25 cellular contexts compared by ENCODE assay signal in genomic region chr5:159911349-159911748, GRCh38. TPM values are rescaled to one million over a fixed set of nuclear protein-coding genes. Genes with fewer than 3 reads are reported as not detected.
DNase-seq lines count a peak whose midpoint lies in the region; FAIRE-seq and TF ChIP-seq lines count a peak whose summit lies in the region.
"Had no signal": no experiment of that assay in that cellular context is flagged by ENCODE, and none has a peak within 500 bp of the region (broad histone marks: within the 10 kb centered on the region; RNA-seq: fewer than 3 reads in every experiment).

No MANE protein-coding gene starts in this region.

- no peak overlapping the region for H3K4me3 Mint-ChIP-seq in MCF 10A (ENCODE audit: unreplicated experiment)
- peak overlapping the region; percentile 19 for H3K4me3 Mint-ChIP-seq in type B pancreatic cell
- no peak overlapping the region for H3K4me3 Mint-ChIP-seq in CD14-positive monocyte
- H3K4me3 Mint-ChIP-seq: activated CD4-positive, alpha-beta T cell treated with anti-CD3 and anti-CD28 coated beads, Interleukin-2, amount 10 ng/mL, durations not matched to agents 7 days and 5 days; activated naive CD8-positive, alpha-beta T cell treated with anti-CD3 and anti-CD28 coated beads, Interleukin-2, amount 50 U/mL, for 24 hours; immature natural killer cell; neural crest cell had no signal

- H3K27ac ChIP-seq in mammary epithelial cell (ENCODE audit: insufficient read depth, low read depth, low read length) (no peak overlapping the region), endothelial cell of umbilical vein (ENCODE audit: insufficient read depth, low read depth, low read length) (peak overlapping the region; percentile 75), mesodermal cell (ENCODE audit: low read depth, low read length, severe bottlenecking) (peak overlapping the region; percentile 26)
- H3K27ac ChIP-seq: 22Rv1, heart right ventricle, prostate gland, skin epidermis had no signal

- CTCF ChIA-PET in MCF 10A (lab: Yijun Ruan, JAX) = interaction anchor here (1.6 to 4.8 kb wide), 3 partner anchors 39 to 467 kb away, joined by 4 to 22 read pairs (median 9); no protein-coding TSS in a partner anchor
- CTCF ChIA-PET in mammary epithelial cell (lab: Charles Lee; ENCODE audit: low non-redundant PET) = no interaction called here
- CTCF ChIA-PET in endothelial cell of umbilical vein (lab: Charles Lee) = interaction anchor here (1.1 kb wide), 1 partner anchor 754 kb away, joined by 3 read pairs; no protein-coding TSS in a partner anchor

- H3K9me3 ChIP-seq in mammary epithelial cell (replicated peaks; ENCODE audit: insufficient read depth, low read length) (no peaks in the 10 kb centered on the region), endothelial cell of umbilical vein (replicated peaks; ENCODE audit: control insufficient read depth, insufficient read depth, low read length) (no peaks in the 10 kb centered on the region), mesodermal cell (ENCODE audit: control insufficient read depth, low read length) (no peaks in the 10 kb centered on the region)
- H3K9me3 ChIP-seq: BE2C, heart right ventricle, prostate gland, stomach had no signal

- dilution Hi-C loops in mammary epithelial cell (cut with HindIII; ENCODE audit: low sequenced_read_pairs) (no loop called here), endothelial cell of umbilical vein (cut with MboI; ENCODE audit: extremely low pct_ligation_motif_present, low sequenced_read_pairs) (no loop called here)

- no peak overlapping the region for H3K4me3 ChIP-seq in mammary epithelial cell (replicated peaks in 1 of 3; ENCODE audit: insufficient read depth in 1 of 3, low read depth in 2 of 3, low read length in 3 of 3)
- no peak overlapping the region for H3K4me3 ChIP-seq in endothelial cell of umbilical vein (replicated peaks in 1 of 3; ENCODE audit: insufficient read depth in 1 of 3, low read depth in 1 of 3, low read length in 3 of 3)
- no peak overlapping the region for H3K4me3 ChIP-seq in mesodermal cell (ENCODE audit: extremely low read depth, insufficient read depth, low read length, poor library complexity, severe bottlenecking)
- H3K4me3 ChIP-seq: heart right ventricle, prostate gland, skin epidermis, stomach had no signal

- intact Hi-C loops in MCF 10A (cut with micrococcal nuclease) (no loop called here), mammary epithelial cell (cut with micrococcal nuclease) (no loop called here), endothelial cell of umbilical vein (cut with micrococcal nuclease) (loop anchor here (10.0 kb wide), 1 partner anchor 397 kb away; no protein-coding TSS in a partner anchor), CD14-positive monocyte (cut with micrococcal nuclease) (no loop called here)

- H3K9me3 Mint-ChIP-seq in MCF 10A (ENCODE audit: unreplicated experiment) (no peaks in the 10 kb centered on the region), type B pancreatic cell (no peaks in the 10 kb centered on the region), CD14-positive monocyte (peaks cover 0 to 6% (median 0%) of the 10 kb centered on the region in 7 donors)
- H3K9me3 Mint-ChIP-seq: activated CD4-positive, alpha-beta T cell treated with anti-CD3 and anti-CD28 coated beads, Interleukin-2, amount 10 ng/mL, durations not matched to agents 7 days and 5 days; activated naive CD8-positive, alpha-beta T cell treated with anti-CD3 and anti-CD28 coated beads, Interleukin-2, amount 50 U/mL, for 24 hours; activated T-helper 2 cell treated with anti-CD3 and anti-CD28 coated beads, Interferon-gamma antibody, Interleukin-2, Interleukin-4, amounts not matched to agents 10 μg/mL and 5 μg/mL and 100 μg/mL, durations not matched to agents 14 hours and 24 hours and 36 hours; HFFc6; immature natural killer cell; neural crest cell had no signal

- TF ChIP-seq POLR2A in endothelial cell of umbilical vein (IDR thresholded peaks at IDR 0.05; ENCODE audit: low read depth, low read length) = no peak

- H3K4me1 ChIP-seq in mammary epithelial cell (ENCODE audit: insufficient read depth, low read length) (peaks cover 62% of the 10 kb centered on the region), endothelial cell of umbilical vein (ENCODE audit: control insufficient read depth, extremely low read depth, insufficient read depth, low read length) (peaks cover 27% of the 10 kb centered on the region), mesodermal cell (ENCODE audit: control insufficient read depth, insufficient read depth, low read length, poor library complexity, severe bottlenecking) (peaks cover 41% of the 10 kb centered on the region)
- H3K4me1 ChIP-seq: BE2C, prostate gland had no signal

- H3K79me2 ChIP-seq in mammary epithelial cell (ENCODE audit: insufficient read depth, low read length) (no peaks in the 10 kb centered on the region), endothelial cell of umbilical vein (ENCODE audit: control insufficient read depth, insufficient read depth, low read length) (no peaks in the 10 kb centered on the region)

- no peak for TF ChIP-seq CTCF in MCF 10A (IDR thresholded peaks at IDR 0.05; ENCODE audit: unreplicated experiment)
- no peak for TF ChIP-seq CTCF in mammary epithelial cell (conservative IDR thresholded peaks at IDR 0.05 in 1 of 2, IDR thresholded peaks at IDR 0.05 in 1 of 2; ENCODE audit: extremely low read depth in 1 of 2, insufficient read depth in 1 of 2, low read depth in 1 of 2, low read length in 2 of 2)
- no peak for TF ChIP-seq CTCF in endothelial cell of umbilical vein (IDR thresholded peaks at IDR 0.05; ENCODE audit: extremely low read depth in 1 of 2, insufficient read depth in 1 of 2, low read depth in 1 of 2, low read length in 2 of 2)
- TF ChIP-seq CTCF in type B pancreatic cell (conservative IDR thresholded peaks at IDR 0.05) = no peak
- no peak for TF ChIP-seq CTCF in CD14-positive monocyte (IDR thresholded peaks at IDR 0.05)

- H3K9me1 ChIP-seq in endothelial cell of umbilical vein (replicated peaks; ENCODE audit: control insufficient read depth, extremely low read depth, insufficient read depth, low read length) = no peaks in the 10 kb centered on the region

- H3K27ac Mint-ChIP-seq in MCF 10A (ENCODE audit: low read depth, unreplicated experiment) (peak overlapping the region; percentile 71), type B pancreatic cell (peak overlapping the region; percentile 74), CD14-positive monocyte (no peak overlapping the region)
- H3K27ac Mint-ChIP-seq: activated CD4-positive, alpha-beta T cell treated with anti-CD3 and anti-CD28 coated beads, Interleukin-2, amount 10 ng/mL, durations not matched to agents 7 days and 5 days; activated naive CD8-positive, alpha-beta T cell treated with anti-CD3 and anti-CD28 coated beads, Interleukin-2, amount 50 U/mL, for 24 hours; activated T-helper 2 cell treated with anti-CD3 and anti-CD28 coated beads, Interferon-gamma antibody, Interleukin-2, Interleukin-4, amounts not matched to agents 10 μg/mL and 5 μg/mL and 100 μg/mL, durations not matched to agents 14 hours and 24 hours and 36 hours; HFFc6; immature natural killer cell had no signal

- H3K36me3 ChIP-seq in mammary epithelial cell (ENCODE audit: insufficient read depth, low read length) (no peaks in the 10 kb centered on the region), endothelial cell of umbilical vein (ENCODE audit: control insufficient read depth in 2 of 2, extremely low read depth in 1 of 2, insufficient read depth in 2 of 2, low read length in 2 of 2) (no peaks in the 10 kb centered on the region), mesodermal cell (ENCODE audit: control insufficient read depth, insufficient read depth, low read length) (no peaks in the 10 kb centered on the region)
- H3K36me3 ChIP-seq: BE2C, heart right ventricle, prostate gland, stomach had no signal

- H3K27me3 ChIP-seq in mammary epithelial cell (ENCODE audit: insufficient read depth, low read length) (no peaks in the 10 kb centered on the region), endothelial cell of umbilical vein (ENCODE audit: control insufficient read depth in 2 of 2, insufficient read depth in 2 of 2, low read length in 2 of 2) (peaks cover 0 to 3% of the 10 kb centered on the region in 2 experiments)

- POLR2A ChIA-PET in MCF 10A (lab: Yijun Ruan, JAX) = interaction anchor here (1.9 kb wide), 1 partner anchor 16 kb away, joined by 4 read pairs; no protein-coding TSS in a partner anchor
- POLR2A ChIA-PET in endothelial cell of umbilical vein (lab: Charles Lee) = no interaction called here

- DNase-seq in MCF 10A (ENCODE audit: unreplicated experiment) (no peak), mammary epithelial cell (no peak), endothelial cell of umbilical vein (ENCODE audit: low read depth, low spot score) (no peak), type B pancreatic cell (ENCODE audit: extremely low spot score, unreplicated experiment) (no peak), CD14-positive monocyte (ENCODE audit: low spot score) (no peak), NCI-H2107 treated with DMSO at 0.1 percent for 48 hours (lab: John Stamatoyannopoulos, UW; ENCODE audit: unreplicated experiment) (no peak), frontal cortex (ENCODE audit: low spot score in 2 of 2) (no peak)
- DNase-seq: activated CD4-positive, alpha-beta T cell treated with anti-CD3 and anti-CD28 coated beads, Interleukin-2, amount 10 ng/mL, durations not matched to agents 7 days and 5 days; activated naive CD8-positive, alpha-beta T cell treated with anti-CD3 and anti-CD28 coated beads, Interleukin-2, amount 50 U/mL, for 24 hours; BE2C; heart right ventricle; HFFc6; immature natural killer cell; NCI-H1417 treated with DMSO at 0.1 percent for 48 hours; NCI-H524; stimulated activated CD4-positive, alpha-beta T cell treated with anti-CD3 and anti-CD28 coated beads, Interleukin-2, amount 100 ng/mL, for 48 hours; stomach had no signal

- BruUV-seq in MCF 10A (replicated peaks; lab: Mats Ljungman, UMichigan) (no TSS peak), mammary epithelial cell (replicated peaks; lab: Mats Ljungman, UMichigan) (no TSS peak), endothelial cell of umbilical vein (replicated peaks; lab: Mats Ljungman, UMichigan) (no TSS peak)

- H3K4me2 ChIP-seq in mammary epithelial cell (ENCODE audit: insufficient read depth, low read depth, low read length) (no peak overlapping the region), endothelial cell of umbilical vein (ENCODE audit: insufficient read depth, low read length) (no peak overlapping the region)

- H3K36me3 Mint-ChIP-seq in MCF 10A (ENCODE audit: insufficient read depth, unreplicated experiment) (peaks cover 6% of the 10 kb centered on the region), type B pancreatic cell (no peaks in the 10 kb centered on the region), CD14-positive monocyte (no peaks in the 10 kb centered on the region)
- H3K36me3 Mint-ChIP-seq: immature natural killer cell had no signal

- FAIRE-seq in endothelial cell of umbilical vein (lab: Jason Lieb, UNC) (no peak), frontal cortex (lab: Jason Lieb, UNC) (no peak)
- FAIRE-seq: bronchial epithelial cell, endometrium had no signal

- no peak overlapping the region for H3K9ac ChIP-seq in mammary epithelial cell (ENCODE audit: insufficient read depth, low read length)
- H3K9ac ChIP-seq in endothelial cell of umbilical vein (replicated peaks; ENCODE audit: extremely low read depth, insufficient read depth, low read length) = peak overlapping the region; percentile 58

- H4K20me1 ChIP-seq in mammary epithelial cell (ENCODE audit: insufficient read depth, low read length) = no peaks in the 10 kb centered on the region
- H4K20me1 ChIP-seq in endothelial cell of umbilical vein (replicated peaks; ENCODE audit: control insufficient read depth, extremely low read depth, insufficient read depth, low read length) = no peaks in the 10 kb centered on the region

- H3K27me3 Mint-ChIP-seq in MCF 10A (ENCODE audit: insufficient read depth, unreplicated experiment) (no peaks in the 10 kb centered on the region), type B pancreatic cell (peaks cover 37% of the 10 kb centered on the region), CD14-positive monocyte (ENCODE audit: low read depth in 3 of 3) (peaks cover 22 to 42% (median 28%) of the 10 kb centered on the region in 3 donors)

- in situ Hi-C loops in mammary epithelial cell (cut with MboI; ENCODE audit: low sequenced_read_pairs in 2 of 2) = loop anchor here (10.0 to 25.0 kb wide), 3 partner anchors 324 to 467 kb away; no protein-coding TSS in a partner anchor

- 100% methylated on average over 1 of the region's 4 CpGs for WGBS in mammary epithelial cell (ENCODE audit: low coverage, missing lambda C conversion rate)
- 96 to 100% methylated on average over 3 to 4 of the region's 4 CpGs for WGBS in mesodermal cell (ENCODE audit: insufficient coverage in 2 of 2), 2 experiments

- H3K4me1 Mint-ChIP-seq in MCF 10A (ENCODE audit: insufficient read depth, unreplicated experiment) (peaks cover 78% of the 10 kb centered on the region), type B pancreatic cell (ENCODE audit: unreplicated experiment) (peaks cover 37% of the 10 kb centered on the region), CD14-positive monocyte (peaks cover 7% of the 10 kb centered on the region)
- H3K4me1 Mint-ChIP-seq: activated naive CD8-positive, alpha-beta T cell treated with anti-CD3 and anti-CD28 coated beads, Interleukin-2, amount 50 U/mL, for 24 hours had no signal

- no peak overlapping the region for H2AFZ ChIP-seq in mammary epithelial cell (ENCODE audit: low read depth, low read length)
- no peak overlapping the region for H2AFZ ChIP-seq in endothelial cell of umbilical vein (ENCODE audit: low read depth, low read length)

RNA-seq across cellular contexts. Expression of gene ADRA1B, which starts 4.9 kb away (rescaled TPM):
- 0.14 TPM in 1 of 2 replicates, not detected in the other for total RNA-seq in MCF 10A (2022)
- total RNA-seq in mammary epithelial cell = under 1 TPM; 0.67 to 0.80 TPM
- polyA plus RNA-seq in mammary epithelial cell = 0.77 TPM
- polyA minus RNA-seq in mammary epithelial cell = 5.4 TPM
- total RNA-seq in endothelial cell of umbilical vein = 0.21 TPM in 1 of 2 replicates, not detected in the other
- 0.77 and 0.89 TPM in 2 replicates for polyA plus RNA-seq in endothelial cell of umbilical vein
- 0.54 and 0.56 TPM in 2 replicates for polyA plus RNA-seq in endothelial cell of umbilical vein (2011; cell fraction: cytosol; rRNA removed)
- 0.62 and 0.69 TPM in 2 replicates for polyA plus RNA-seq in endothelial cell of umbilical vein (2011; cell fraction: nucleus; rRNA removed)
- polyA plus RNA-seq in endothelial cell of umbilical vein (2012) = 0.46 and 0.98 TPM in 2 replicates
- polyA minus RNA-seq in endothelial cell of umbilical vein = 0.17 and 0.53 TPM in 2 replicates
- not detected for polyA minus RNA-seq in endothelial cell of umbilical vein (2011; cell fraction: cytosol; rRNA and poly(A)+ RNA removed)
- 1.2 and 1.5 TPM in 2 replicates for polyA minus RNA-seq in endothelial cell of umbilical vein (2011; cell fraction: nucleus; rRNA and poly(A)+ RNA removed)
- polyA plus RNA-seq in mesodermal cell (2013, experiment 1 of 2) = 1.7 TPM
- polyA plus RNA-seq in mesodermal cell (2013, experiment 2 of 2) = 2.4 TPM
- 2.9 and 9.9 TPM in 2 replicates for total RNA-seq in type B pancreatic cell (ENCODE audit: low replicate concordance)
- not detected for polyA plus RNA-seq in CD14-positive monocyte
- total RNA-seq in frontal cortex = 1.2 TPM
- total RNA-seq: activated CD4-positive, alpha-beta T cell treated with anti-CD3 and anti-CD28 coated beads, Interleukin-2, amount 10 ng/mL, durations not matched to agents 7 days and 5 days; activated T-helper 2 cell treated with anti-CD3 and anti-CD28 coated beads, Interferon-gamma antibody, Interleukin-2, Interleukin-4, amounts not matched to agents 10 μg/mL and 5 μg/mL and 100 μg/mL, durations not matched to agents 14 hours and 24 hours and 36 hours had no signal
- polyA plus RNA-seq: immature natural killer cell had no signal

Comparison
In these comparisons a context has a peak if more than half of its experiments do, and no peak if none do; other contexts are left out.
1. H3K27ac Mint-ChIP-seq: peak in MCF 10A (single experiment) and type B pancreatic cell (single experiment); none in CD14-positive monocyte (0 of 7).